Comparison of ENCODE assay signal across 17 cellular contexts in genomic region chrX:85859426-85859825, GRCh38.
DNase-seq lines count a peak whose midpoint lies in the region; ATAC-seq and TF ChIP-seq lines count a peak whose summit lies in the region.
"Had no signal": no experiment of that assay in that cellular context is flagged by ENCODE, and none has a peak within 500 bp of the region (broad histone marks: within the 10 kb centered on the region; RNA-seq: fewer than 3 reads in every experiment).

No MANE protein-coding gene starts in this region.

- no peaks in the 10 kb centered on the region for H3K4me1 ChIP-seq in A673 (ENCODE audit: insufficient read depth, low read length, poor library complexity, severe bottlenecking)
- H3K4me1 ChIP-seq: BLaER1 had no signal

- CTCF ChIA-PET in A673 (lab: Charles Lee), result no interaction called here

- TF ChIP-seq CTCF in A673 (conservative IDR thresholded peaks at IDR 0.05; ENCODE audit: low read depth, low read length), result no peak

- no peak overlapping the region for H3K4me3 ChIP-seq in A673 (ENCODE audit: low read depth, low read length, poor library complexity, severe bottlenecking)
- H3K4me3 ChIP-seq: BLaER1, SK-N-MC had no signal

- no TSS peak for BruUV-seq in A673 (replicated peaks; lab: Mats Ljungman, UMichigan)

- H3K36me3 ChIP-seq in A673 (ENCODE audit: insufficient read depth, low read length, poor library complexity, severe bottlenecking), result no peaks in the 10 kb centered on the region

- H3K27ac ChIP-seq in A673 (ENCODE audit: low read depth, low read length, poor library complexity, severe bottlenecking), result no peak overlapping the region
- H3K27ac ChIP-seq: BLaER1, HL-60, SK-N-MC had no signal

- H3K9me3 ChIP-seq in A673 (ENCODE audit: low read depth, low read length, poor library complexity, severe bottlenecking), result peaks cover under 1% of the 10 kb centered on the region
- H3K9me3 ChIP-seq: BLaER1 had no signal

- POLR2A ChIA-PET in A673 (lab: Charles Lee; ENCODE audit: low non-redundant PET), result no interaction called here

- DNase-seq in DMS53 (lab: John Stamatoyannopoulos, UW), result peak; percentile 45
- DNase-seq in HT-29 (ENCODE audit: low spot score), result peak; percentile 3
- DNase-seq in amniotic epithelial cell (ENCODE audit: low read depth), result peak; percentile 18
- peak; percentile 2 for DNase-seq in iris pigment epithelial cell (ENCODE audit: low read depth)
- DNase-seq in A673 (ENCODE audit: low spot score), result no peak
- DNase-seq in NOMO-1 treated with DMSO at 0.1 percent for 48 hours (lab: John Stamatoyannopoulos, UW; ENCODE audit: unreplicated experiment), result no peak
- DNase-seq: CD8-positive, alpha-beta memory T cell; KBM-7; NCI-H1048; NCI-H187; NCI-H524 treated with DMSO at 0.1 percent for 48 hours had no signal

- intact Hi-C loops in A673 (cut with micrococcal nuclease; ENCODE audit: unreplicated experiment), result no loop called here

- H3K27me3 ChIP-seq in A673 (replicated peaks; ENCODE audit: insufficient read depth, low read depth, low read length, poor library complexity), result no peaks in the 10 kb centered on the region

- no peak for ATAC-seq in HG03025 (IDR thresholded peaks at IDR 0.05; ENCODE audit: low FRiP score, unreplicated experiment)
- ATAC-seq: Panc1, Right ventricle myocardium inferior had no signal

Comparison
In these comparisons a context has a peak if more than half of its experiments do, and no peak if none do; other contexts are left out.
1. DNase-seq: peak in DMS53 (single experiment), HT-29 (single experiment), amniotic epithelial cell (single experiment) and iris pigment epithelial cell (single experiment); none in A673 (single experiment) and NOMO-1 treated with DMSO at 0.1 percent for 48 hours (single experiment).